21 cellular contexts compared by ENCODE assay signal in genomic region chr3:130548356-130548755, GRCh38. TPM values are rescaled to one million over a fixed set of nuclear protein-coding genes. Genes with fewer than 3 reads are reported as not detected.
DNase-seq lines count a peak whose midpoint lies in the region; ATAC-seq lines count a peak whose summit lies in the region.
"Had no signal": no experiment of that assay in that cellular context is flagged by ENCODE, and none has a peak within 500 bp of the region (broad histone marks: within the 10 kb centered on the region; RNA-seq: fewer than 3 reads in every experiment).

No MANE protein-coding gene starts in this region.

- no CpG with 5 or more reads among the region's 1 CpG for WGBS in mesodermal cell (ENCODE audit: insufficient coverage in 2 of 2), 2 experiments

- ATAC-seq in HG03139 (IDR thresholded peaks at IDR 0.05; ENCODE audit: unreplicated experiment) = no peak
- ATAC-seq: K562 had no signal

- H3K9me3 ChIP-seq in adipocyte (ENCODE audit: control insufficient read depth, low read length) = peaks cover 37% of the 10 kb centered on the region
- peaks cover 3% of the 10 kb centered on the region for H3K9me3 ChIP-seq in mesodermal cell (ENCODE audit: control insufficient read depth, low read length)

- H3K27ac ChIP-seq in mesodermal cell (ENCODE audit: low read depth, low read length, severe bottlenecking) = peak overlapping the region; percentile 8
- H3K27ac ChIP-seq: BLaER1 treated with 17β-estradiol and CSF1 and Interleukin-3, amounts not matched to agents 10 nM and 100 nM; SJSA1 had no signal

- DNase-seq in ELF-1 (ENCODE audit: low read depth, low spot score) (peak; percentile 79), NCI-H524 (lab: John Stamatoyannopoulos, UW) (peak; percentile 63 to 94), adipocyte (ENCODE audit: low read depth) (peak; percentile 17), NCI-H345 treated with DMSO at 0.1 percent for 48 hours (lab: John Stamatoyannopoulos, UW; ENCODE audit: unreplicated experiment) (no peak), UCSD-AML1 (lab: John Stamatoyannopoulos, UW; ENCODE audit: unreplicated experiment) (no peak), HT-29 (ENCODE audit: low spot score) (no peak)
- DNase-seq: CD4-positive, alpha-beta T cell; NCI-H2029 treated with DMSO at 0.1 percent for 48 hours; NCI-H446; NCI-H526 treated with DMSO at 0.1 percent for 48 hours; Right ventricle myocardium superior; RPMI8226; SW 1271 had no signal

- H3K4me1 ChIP-seq in adipocyte (ENCODE audit: control insufficient read depth, insufficient read depth, low read length) (no peaks in the 10 kb centered on the region), mesodermal cell (ENCODE audit: control insufficient read depth, insufficient read depth, low read length, poor library complexity, severe bottlenecking) (no peaks in the 10 kb centered on the region)
- H3K4me1 ChIP-seq: SJSA1 had no signal

- no peaks in the 10 kb centered on the region for H3K36me3 ChIP-seq in adipocyte (ENCODE audit: control insufficient read depth, insufficient read depth, low read length, severe bottlenecking)
- no peaks in the 10 kb centered on the region for H3K36me3 ChIP-seq in mesodermal cell (ENCODE audit: control insufficient read depth, insufficient read depth, low read length)
- H3K36me3 ChIP-seq: BLaER1 treated with 17β-estradiol and CSF1 and Interleukin-3, amounts not matched to agents 10 nM and 100 nM; SJSA1 had no signal

- H3K9ac ChIP-seq in adipocyte (ENCODE audit: low read length) = no peak overlapping the region
- H3K9ac ChIP-seq: BLaER1 treated with 17β-estradiol and CSF1 and Interleukin-3, amounts not matched to agents 10 nM and 100 nM had no signal

- no peak overlapping the region for H3K4me3 ChIP-seq in adipocyte (ENCODE audit: low read length)
- H3K4me3 ChIP-seq in mesodermal cell (ENCODE audit: extremely low read depth, insufficient read depth, low read length, poor library complexity, severe bottlenecking) = no peak overlapping the region
- H3K4me3 ChIP-seq: BLaER1 treated with 17β-estradiol and CSF1 and Interleukin-3, amounts not matched to agents 10 nM and 100 nM; K562; SJSA1 had no signal

- no peaks in the 10 kb centered on the region for H3K27me3 ChIP-seq in adipocyte (replicated peaks; ENCODE audit: control insufficient read depth, insufficient read depth, low read length)
- H3K27me3 ChIP-seq: BLaER1 treated with 17β-estradiol and CSF1 and Interleukin-3, amounts not matched to agents 10 nM and 100 nM; SJSA1 had no signal

RNA-seq across cellular contexts. Expression of gene COL6A6, which starts 31.4 kb away (rescaled TPM):
- 0.70 TPM for polyA plus RNA-seq in mesodermal cell (2013, experiment 1 of 2)
- polyA plus RNA-seq in mesodermal cell (2013, experiment 2 of 2) = 0.81 TPM
- total RNA-seq in HT-29 (2014; rRNA removed; shearing (Covaris generic)) = not detected in 2 replicates
- total RNA-seq: CD4-positive, alpha-beta T cell; HT1080; M059J; SJSA1 had no signal
- polyA plus RNA-seq: AG04450 had no signal

Comparison
In these comparisons a context has a peak if more than half of its experiments do, and no peak if none do; other contexts are left out.
1. DNase-seq: peak in ELF-1 (single experiment), NCI-H524 (2 of 2) and adipocyte (single experiment); none in NCI-H345 treated with DMSO at 0.1 percent for 48 hours (single experiment), UCSD-AML1 (single experiment) and HT-29 (single experiment).